In the genomic region with DNA sequence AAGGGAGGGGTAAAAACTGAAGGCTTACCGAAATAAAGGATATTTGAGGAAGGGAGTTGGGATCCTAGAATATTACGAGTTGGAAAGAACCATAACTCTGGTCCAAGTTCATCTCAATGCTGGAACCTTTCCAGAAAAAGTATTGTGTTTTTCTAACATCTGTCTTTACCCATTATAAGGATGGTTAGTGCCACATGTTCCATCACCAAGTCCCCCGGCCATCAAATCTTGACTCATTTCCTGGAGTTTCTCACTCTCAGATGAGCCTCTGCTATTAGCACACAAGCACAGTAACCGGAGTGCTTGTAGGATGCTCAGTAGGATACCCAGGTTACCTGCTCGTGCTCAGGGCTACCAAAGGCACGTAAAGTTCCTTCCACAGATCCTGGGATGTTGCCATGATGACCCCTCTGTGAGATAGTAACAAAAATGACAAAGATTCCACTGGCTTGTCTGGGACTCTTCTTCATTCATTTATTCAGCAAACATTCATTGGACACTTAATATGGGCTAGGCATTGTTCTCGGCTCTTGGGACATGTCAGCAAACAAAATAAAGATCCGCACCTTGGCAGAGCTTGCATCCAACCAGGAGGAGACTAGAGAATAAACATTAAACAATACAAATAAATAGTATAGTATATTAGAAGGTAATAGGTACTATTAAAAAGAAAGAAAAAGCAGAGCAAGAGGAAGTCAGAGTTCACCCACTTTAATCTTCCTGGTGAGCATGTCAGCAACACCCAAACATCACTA, we compare ENCODE assay signal across 23 cellular contexts.
"Had no signal": no experiment of that assay in that cellular context is flagged by ENCODE, and none has a peak within 500 bp of the region (broad histone marks: within the 10 kb centered on the region; RNA-seq: fewer than 3 reads in every experiment).

No MANE protein-coding gene starts in this region.

- H3K27me3 ChIP-seq: foreskin keratinocyte, heart right ventricle, left lung, neural progenitor cell, spleen, tibial nerve had no signal

- H3K27ac ChIP-seq: foreskin keratinocyte, left lung, lower lobe of right lung, neural progenitor cell, spleen, tibial nerve had no signal

- DNase-seq: activated CD4-positive, alpha-beta T cell treated with anti-CD3 and anti-CD28 coated beads for 4 hours; activated CD4-positive, alpha-beta T cell treated with anti-CD3 and anti-CD28 coated beads, Interleukin-2, amount 50 U/mL, for 4 hours; activated effector memory CD4-positive, alpha-beta T cell treated with anti-CD3 and anti-CD28 coated beads, Interleukin-2, amount 50 U/mL, for 16 hours; activated naive CD4-positive, alpha-beta T cell treated with anti-CD3 and anti-CD28 coated beads for 36 hours; activated naive CD8-positive, alpha-beta T cell treated with anti-CD3 and anti-CD28 coated beads for 36 hours; activated T-cell treated with anti-CD3 and anti-CD28 coated beads, Interleukin-2, amount 50 U/mL, for 1 hour; caudate nucleus; cortex of kidney; foreskin keratinocyte; heart right ventricle; kidney glomerular epithelial cell; left lung; lower lobe of right lung; mesenchymal stem cell; natural killer cell; occipital lobe; right cardiac atrium; spleen; stimulated activated CD4-positive, alpha-beta T cell treated with anti-CD3 and anti-CD28 coated beads, Interleukin-2, amount 100 ng/mL, for 48 hours; stimulated activated naive CD4-positive, alpha-beta T cell treated with Interleukin-2 at 50 U/mL for 16 hours; T-helper 1 cell had no signal

- H3K4me3 ChIP-seq: heart right ventricle, left lung, lower lobe of right lung, neural progenitor cell, spleen, tibial nerve had no signal

- H3K4me1 ChIP-seq: foreskin keratinocyte, lower lobe of right lung, neural progenitor cell, spleen, tibial nerve had no signal

- H3K9ac ChIP-seq: neural progenitor cell had no signal

- H3K4me2 ChIP-seq: neural progenitor cell had no signal

- H3K9me3 ChIP-seq: heart right ventricle, left lung, lower lobe of right lung, spleen, tibial nerve had no signal

- H2AFZ ChIP-seq: neural progenitor cell had no signal
